In genomic region chr6:5036309-5036708, GRCh38 we compare ENCODE assay signal across 8 cellular contexts. TPM values are rescaled to one million over a fixed set of nuclear protein-coding genes. Genes with fewer than 3 reads are reported as not detected.
DNase-seq lines count a peak whose midpoint lies in the region; FAIRE-seq and TF ChIP-seq lines count a peak whose summit lies in the region.

No MANE protein-coding gene starts in this region.

- DNase-seq in AG08395 (ENCODE audit: low spot score) (peak; percentile 48), HTR-8/SVneo (ENCODE audit: insufficient read length, low spot score) (no peak), fibroblast of villous mesenchyme (ENCODE audit: low read depth) (peak; percentile 31), dedifferentiated amniotic fluid mesenchymal stem cell (ENCODE audit: extremely low spot score) (no peak), SW 1271 (lab: John Stamatoyannopoulos, UW) (no peak), inferior parietal cortex (ENCODE audit: extremely low spot score) (no peak), NCI-H1048 (lab: John Stamatoyannopoulos, UW) (no peak)

- no peak for TF ChIP-seq CTCF in fibroblast of villous mesenchyme (IDR thresholded peaks at IDR 0.05; ENCODE audit: insufficient read depth, low read depth, low read length)

- no peak overlapping the region for H3K4me3 ChIP-seq in fibroblast of villous mesenchyme (ENCODE audit: low read depth, low read length)

- FAIRE-seq in HTR-8/SVneo (lab: Jason Lieb, UNC): peak; percentile 16

TF ChIP-seq in PFSK-1, 5 proteins besides CTCF, POLR2A, EP300 and RAD21:
- TF ChIP-seq TAF1 (IDR thresholded peaks at IDR 0.05; ENCODE audit: borderline replicate concordance, insufficient read depth, low read length) (no peak), POLR2AphosphoS5 (IDR thresholded peaks at IDR 0.05; ENCODE audit: low read depth, low read length) (no peak), SIN3A (IDR thresholded peaks at IDR 0.05; ENCODE audit: borderline replicate concordance, insufficient read depth, low read length) (no peak), FOXP2 (optimal IDR thresholded peaks at IDR 0.05; ENCODE audit: borderline replicate concordance, extremely low read depth, extremely low read length, insufficient read depth) (peak; percentile 27), REST (IDR thresholded peaks at IDR 0.05; ENCODE audit: insufficient read depth in 1 of 2, low read depth in 2 of 2, low read length in 2 of 2) (no peak)

RNA-seq across cellular contexts. Expression of gene RPP40, which starts 32.5 kb away (rescaled TPM):
- 20.8 TPM for polyA plus RNA-seq in PFSK-1 (2012; ENCODE audit: insufficient read length, low read depth)
- 7.7 and 11.2 TPM in 2 replicates for total RNA-seq in fibroblast of villous mesenchyme

RNA-seq across cellular contexts. Expression of gene PPP1R3G, which starts 48.8 kb away (rescaled TPM):
- polyA plus RNA-seq in PFSK-1 (2012; ENCODE audit: insufficient read length, low read depth): 0.43 TPM
- 1.3 and 2.6 TPM in 2 replicates for total RNA-seq in fibroblast of villous mesenchyme

Comparison
In these comparisons a context has a peak if more than half of its experiments do, and no peak if none do; other contexts are left out.
1. DNase-seq: peak in AG08395 (single experiment) and fibroblast of villous mesenchyme (single experiment); none in HTR-8/SVneo (single experiment), dedifferentiated amniotic fluid mesenchymal stem cell (single experiment), SW 1271 (0 of 2), inferior parietal cortex (single experiment) and NCI-H1048 (single experiment).